Comparison of ENCODE assay signal across 1 cellular context in the genomic region with DNA sequence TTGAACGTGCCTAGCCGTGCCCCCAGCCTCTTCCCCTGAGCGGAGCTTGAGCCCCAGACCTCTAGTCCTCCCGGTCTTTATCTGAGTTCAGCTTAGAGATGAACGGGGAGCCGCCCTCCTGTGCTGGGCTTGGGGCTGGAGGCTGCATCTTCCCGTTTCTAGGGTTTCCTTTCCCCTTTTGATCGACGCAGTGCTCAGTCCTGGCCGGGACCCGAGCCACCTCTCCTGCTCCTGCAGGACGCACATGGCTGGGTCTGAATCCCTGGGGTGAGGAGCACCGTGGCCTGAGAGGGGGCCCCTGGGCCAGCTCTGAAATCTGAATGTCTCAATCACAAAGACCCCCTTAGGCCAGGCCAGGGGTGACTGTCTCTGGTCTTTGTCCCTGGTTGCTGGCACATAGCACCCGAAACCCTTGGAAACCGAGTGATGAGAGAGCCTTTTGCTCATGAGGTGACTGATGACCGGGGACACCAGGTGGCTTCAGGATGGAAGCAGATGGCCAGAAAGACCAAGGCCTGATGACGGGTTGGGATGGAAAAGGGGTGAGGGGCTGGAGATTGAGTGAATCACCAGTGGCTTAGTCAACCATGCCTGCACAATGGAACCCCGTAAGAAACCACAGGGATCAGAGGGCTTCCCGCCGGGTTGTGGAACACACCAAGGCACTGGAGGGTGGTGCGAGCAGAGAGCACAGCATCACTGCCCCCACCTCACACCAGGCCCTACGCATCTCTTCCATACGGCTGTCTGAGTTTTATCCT.
A peak's percentile ranks its signal among the peaks of the same experiment; 100 is the strongest.
TF ChIP-seq lines count a peak whose summit lies in the region.

No MANE protein-coding gene starts in this region.

TF ChIP-seq in HepG2, 621 proteins besides CTCF, POLR2A, EP300 and RAD21 (continued from another document and continues in another):
- no peak for TF ChIP-seq ZNF691 (CRISPR knock-in tag; IDR thresholded peaks at IDR 0.05; ENCODE audit: borderline replicate concordance, low read depth)
- TF ChIP-seq, protein P1, sequence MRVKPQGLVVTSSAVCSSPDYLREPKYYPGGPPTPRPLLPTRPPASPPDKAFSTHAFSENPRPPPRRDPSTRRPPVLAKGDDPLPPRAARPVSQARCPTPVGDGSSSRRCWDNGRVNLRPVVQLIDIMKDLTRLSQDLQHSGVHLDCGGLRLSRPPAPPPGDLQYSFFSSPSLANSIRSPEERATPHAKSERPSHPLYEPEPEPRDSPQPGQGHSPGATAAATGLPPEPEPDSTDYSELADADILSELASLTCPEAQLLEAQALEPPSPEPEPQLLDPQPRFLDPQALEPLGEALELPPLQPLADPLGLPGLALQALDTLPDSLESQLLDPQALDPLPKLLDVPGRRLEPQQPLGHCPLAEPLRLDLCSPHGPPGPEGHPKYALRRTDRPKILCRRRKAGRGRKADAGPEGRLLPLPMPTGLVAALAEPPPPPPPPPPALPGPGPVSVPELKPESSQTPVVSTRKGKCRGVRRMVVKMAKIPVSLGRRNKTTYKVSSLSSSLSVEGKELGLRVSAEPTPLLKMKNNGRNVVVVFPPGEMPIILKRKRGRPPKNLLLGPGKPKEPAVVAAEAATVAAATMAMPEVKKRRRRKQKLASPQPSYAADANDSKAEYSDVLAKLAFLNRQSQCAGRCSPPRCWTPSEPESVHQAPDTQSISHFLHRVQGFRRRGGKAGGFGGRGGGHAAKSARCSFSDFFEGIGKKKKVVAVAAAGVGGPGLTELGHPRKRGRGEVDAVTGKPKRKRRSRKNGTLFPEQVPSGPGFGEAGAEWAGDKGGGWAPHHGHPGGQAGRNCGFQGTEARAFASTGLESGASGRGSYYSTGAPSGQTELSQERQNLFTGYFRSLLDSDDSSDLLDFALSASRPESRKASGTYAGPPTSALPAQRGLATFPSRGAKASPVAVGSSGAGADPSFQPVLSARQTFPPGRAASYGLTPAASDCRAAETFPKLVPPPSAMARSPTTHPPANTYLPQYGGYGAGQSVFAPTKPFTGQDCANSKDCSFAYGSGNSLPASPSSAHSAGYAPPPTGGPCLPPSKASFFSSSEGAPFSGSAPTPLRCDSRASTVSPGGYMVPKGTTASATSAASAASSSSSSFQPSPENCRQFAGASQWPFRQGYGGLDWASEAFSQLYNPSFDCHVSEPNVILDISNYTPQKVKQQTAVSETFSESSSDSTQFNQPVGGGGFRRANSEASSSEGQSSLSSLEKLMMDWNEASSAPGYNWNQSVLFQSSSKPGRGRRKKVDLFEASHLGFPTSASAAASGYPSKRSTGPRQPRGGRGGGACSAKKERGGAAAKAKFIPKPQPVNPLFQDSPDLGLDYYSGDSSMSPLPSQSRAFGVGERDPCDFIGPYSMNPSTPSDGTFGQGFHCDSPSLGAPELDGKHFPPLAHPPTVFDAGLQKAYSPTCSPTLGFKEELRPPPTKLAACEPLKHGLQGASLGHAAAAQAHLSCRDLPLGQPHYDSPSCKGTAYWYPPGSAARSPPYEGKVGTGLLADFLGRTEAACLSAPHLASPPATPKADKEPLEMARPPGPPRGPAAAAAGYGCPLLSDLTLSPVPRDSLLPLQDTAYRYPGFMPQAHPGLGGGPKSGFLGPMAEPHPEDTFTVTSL (CRISPR knock-in tag; IDR thresholded peaks at IDR 0.05; ENCODE audit: borderline replicate concordance), result 0 out of 2 replicates have a peak, but pooled peaks have one; percentile 35
- TF ChIP-seq, protein P2, sequence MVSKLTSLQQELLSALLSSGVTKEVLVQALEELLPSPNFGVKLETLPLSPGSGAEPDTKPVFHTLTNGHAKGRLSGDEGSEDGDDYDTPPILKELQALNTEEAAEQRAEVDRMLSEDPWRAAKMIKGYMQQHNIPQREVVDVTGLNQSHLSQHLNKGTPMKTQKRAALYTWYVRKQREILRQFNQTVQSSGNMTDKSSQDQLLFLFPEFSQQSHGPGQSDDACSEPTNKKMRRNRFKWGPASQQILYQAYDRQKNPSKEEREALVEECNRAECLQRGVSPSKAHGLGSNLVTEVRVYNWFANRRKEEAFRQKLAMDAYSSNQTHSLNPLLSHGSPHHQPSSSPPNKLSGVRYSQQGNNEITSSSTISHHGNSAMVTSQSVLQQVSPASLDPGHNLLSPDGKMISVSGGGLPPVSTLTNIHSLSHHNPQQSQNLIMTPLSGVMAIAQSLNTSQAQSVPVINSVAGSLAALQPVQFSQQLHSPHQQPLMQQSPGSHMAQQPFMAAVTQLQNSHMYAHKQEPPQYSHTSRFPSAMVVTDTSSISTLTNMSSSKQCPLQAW (CRISPR knock-in tag; IDR thresholded peaks at IDR 0.05), result peak; percentile 92
- no peak for TF ChIP-seq ZNF790 (CRISPR knock-in tag; IDR thresholded peaks at IDR 0.05; ENCODE audit: borderline replicate concordance)
- TF ChIP-seq HNRNPK (IDR thresholded peaks at IDR 0.05; ENCODE audit: low read depth, low read length, poor library complexity, severe bottlenecking), result no peak
- peak; percentile 39; the same call in 1 of the 2 replicates for TF ChIP-seq GFI1 (CRISPR knock-in tag; IDR thresholded peaks at IDR 0.05; ENCODE audit: borderline replicate concordance)
- TF ChIP-seq ZNF598 (CRISPR knock-in tag; IDR thresholded peaks at IDR 0.05; ENCODE audit: borderline replicate concordance), result no peak; the same call in 1 of the 2 replicates
- TF ChIP-seq TBL1XR1 (IDR thresholded peaks at IDR 0.05; ENCODE audit: borderline replicate concordance, low read length, partially characterized antibody), result no peak
- no peak for TF ChIP-seq HMG20B (CRISPR knock-in tag; conservative IDR thresholded peaks at IDR 0.05)
- TF ChIP-seq MAFK (conservative IDR thresholded peaks at IDR 0.05 in 1 of 2, IDR thresholded peaks at IDR 0.05 in 1 of 2; ENCODE audit: low read length in 2 of 2), result no peak
- no peak for TF ChIP-seq ZMYM3 (CRISPR knock-in tag; IDR thresholded peaks at IDR 0.05)
- TF ChIP-seq, protein P3, sequence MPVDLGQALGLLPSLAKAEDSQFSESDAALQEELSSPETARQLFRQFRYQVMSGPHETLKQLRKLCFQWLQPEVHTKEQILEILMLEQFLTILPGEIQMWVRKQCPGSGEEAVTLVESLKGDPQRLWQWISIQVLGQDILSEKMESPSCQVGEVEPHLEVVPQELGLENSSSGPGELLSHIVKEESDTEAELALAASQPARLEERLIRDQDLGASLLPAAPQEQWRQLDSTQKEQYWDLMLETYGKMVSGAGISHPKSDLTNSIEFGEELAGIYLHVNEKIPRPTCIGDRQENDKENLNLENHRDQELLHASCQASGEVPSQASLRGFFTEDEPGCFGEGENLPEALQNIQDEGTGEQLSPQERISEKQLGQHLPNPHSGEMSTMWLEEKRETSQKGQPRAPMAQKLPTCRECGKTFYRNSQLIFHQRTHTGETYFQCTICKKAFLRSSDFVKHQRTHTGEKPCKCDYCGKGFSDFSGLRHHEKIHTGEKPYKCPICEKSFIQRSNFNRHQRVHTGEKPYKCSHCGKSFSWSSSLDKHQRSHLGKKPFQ (CRISPR knock-in tag; IDR thresholded peaks at IDR 0.05; ENCODE audit: insufficient replicate concordance), result no peak
- TF ChIP-seq HOMEZ (CRISPR knock-in tag; IDR thresholded peaks at IDR 0.05; ENCODE audit: low read depth), result no peak
- TF ChIP-seq RFXAP (CRISPR knock-in tag; IDR thresholded peaks at IDR 0.05; ENCODE audit: borderline replicate concordance), result no peak
- TF ChIP-seq GABPB1 (CRISPR knock-in tag; IDR thresholded peaks at IDR 0.05), result no peak
- TF ChIP-seq FOXP1 (IDR thresholded peaks at IDR 0.05), result no peak
- TF ChIP-seq FOXP1 (CRISPR knock-in tag; IDR thresholded peaks at IDR 0.05), result no peak
- no peak for TF ChIP-seq DMAP1 (CRISPR knock-in tag; IDR thresholded peaks at IDR 0.05)
- TF ChIP-seq MIXL1 (CRISPR knock-in tag; IDR thresholded peaks at IDR 0.05), result no peak
- 0 out of 2 replicates have a peak, but pooled peaks have one; percentile 10 for TF ChIP-seq ZNF704 (CRISPR knock-in tag; IDR thresholded peaks at IDR 0.05; ENCODE audit: borderline replicate concordance)
- TF ChIP-seq, protein P4, sequence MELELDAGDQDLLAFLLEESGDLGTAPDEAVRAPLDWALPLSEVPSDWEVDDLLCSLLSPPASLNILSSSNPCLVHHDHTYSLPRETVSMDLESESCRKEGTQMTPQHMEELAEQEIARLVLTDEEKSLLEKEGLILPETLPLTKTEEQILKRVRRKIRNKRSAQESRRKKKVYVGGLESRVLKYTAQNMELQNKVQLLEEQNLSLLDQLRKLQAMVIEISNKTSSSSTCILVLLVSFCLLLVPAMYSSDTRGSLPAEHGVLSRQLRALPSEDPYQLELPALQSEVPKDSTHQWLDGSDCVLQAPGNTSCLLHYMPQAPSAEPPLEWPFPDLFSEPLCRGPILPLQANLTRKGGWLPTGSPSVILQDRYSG (CRISPR knock-in tag; IDR thresholded peaks at IDR 0.05), result no peak
- TF ChIP-seq KDM1A (CRISPR knock-in tag; IDR thresholded peaks at IDR 0.05), result no peak
- no peak for TF ChIP-seq ZNF761 (CRISPR knock-in tag; conservative IDR thresholded peaks at IDR 0.05)
- TF ChIP-seq, protein P5, sequence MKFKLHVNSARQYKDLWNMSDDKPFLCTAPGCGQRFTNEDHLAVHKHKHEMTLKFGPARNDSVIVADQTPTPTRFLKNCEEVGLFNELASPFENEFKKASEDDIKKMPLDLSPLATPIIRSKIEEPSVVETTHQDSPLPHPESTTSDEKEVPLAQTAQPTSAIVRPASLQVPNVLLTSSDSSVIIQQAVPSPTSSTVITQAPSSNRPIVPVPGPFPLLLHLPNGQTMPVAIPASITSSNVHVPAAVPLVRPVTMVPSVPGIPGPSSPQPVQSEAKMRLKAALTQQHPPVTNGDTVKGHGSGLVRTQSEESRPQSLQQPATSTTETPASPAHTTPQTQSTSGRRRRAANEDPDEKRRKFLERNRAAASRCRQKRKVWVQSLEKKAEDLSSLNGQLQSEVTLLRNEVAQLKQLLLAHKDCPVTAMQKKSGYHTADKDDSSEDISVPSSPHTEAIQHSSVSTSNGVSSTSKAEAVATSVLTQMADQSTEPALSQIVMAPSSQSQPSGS (CRISPR knock-in tag; IDR thresholded peaks at IDR 0.05), result no peak
- no peak; the same call in 1 of the 2 replicates for TF ChIP-seq SALL1 (CRISPR knock-in tag; IDR thresholded peaks at IDR 0.05)
- TF ChIP-seq ZNF484 (CRISPR knock-in tag; IDR thresholded peaks at IDR 0.05; ENCODE audit: borderline replicate concordance, low read depth), result no peak
- TF ChIP-seq, protein P6, sequence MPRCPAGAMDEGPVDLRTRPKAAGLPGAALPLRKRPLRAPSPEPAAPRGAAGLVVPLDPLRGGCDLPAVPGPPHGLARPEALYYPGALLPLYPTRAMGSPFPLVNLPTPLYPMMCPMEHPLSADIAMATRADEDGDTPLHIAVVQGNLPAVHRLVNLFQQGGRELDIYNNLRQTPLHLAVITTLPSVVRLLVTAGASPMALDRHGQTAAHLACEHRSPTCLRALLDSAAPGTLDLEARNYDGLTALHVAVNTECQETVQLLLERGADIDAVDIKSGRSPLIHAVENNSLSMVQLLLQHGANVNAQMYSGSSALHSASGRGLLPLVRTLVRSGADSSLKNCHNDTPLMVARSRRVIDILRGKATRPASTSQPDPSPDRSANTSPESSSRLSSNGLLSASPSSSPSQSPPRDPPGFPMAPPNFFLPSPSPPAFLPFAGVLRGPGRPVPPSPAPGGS (CRISPR knock-in tag; IDR thresholded peaks at IDR 0.05), result no peak
- no peak for TF ChIP-seq NAIF1 (CRISPR knock-in tag; IDR thresholded peaks at IDR 0.05; ENCODE audit: borderline replicate concordance)
- TF ChIP-seq MXD4 (CRISPR knock-in tag; IDR thresholded peaks at IDR 0.05), result no peak; the same call in 1 of the 2 replicates
- no peak for TF ChIP-seq ZSCAN12 (CRISPR knock-in tag; IDR thresholded peaks at IDR 0.05)
- TF ChIP-seq NCOA2 (CRISPR knock-in tag; IDR thresholded peaks at IDR 0.05), result no peak; the same call in 1 of the 2 replicates
- TF ChIP-seq YY1 (IDR thresholded peaks at IDR 0.05; ENCODE audit: insufficient read depth, insufficient replicate concordance, low read depth, low read length), result no peak
- no peak for TF ChIP-seq ZFP36L2 (CRISPR knock-in tag; IDR thresholded peaks at IDR 0.05)
- TF ChIP-seq PREB (CRISPR knock-in tag; IDR thresholded peaks at IDR 0.05), result no peak
- no peak for TF ChIP-seq PLRG1 (conservative IDR thresholded peaks at IDR 0.05)
- TF ChIP-seq TCF7 (IDR thresholded peaks at IDR 0.05; ENCODE audit: low read depth), result no peak
- TF ChIP-seq NR2C2 (CRISPR knock-in tag; IDR thresholded peaks at IDR 0.05; ENCODE audit: borderline replicate concordance), result no peak
- TF ChIP-seq, protein P7, sequence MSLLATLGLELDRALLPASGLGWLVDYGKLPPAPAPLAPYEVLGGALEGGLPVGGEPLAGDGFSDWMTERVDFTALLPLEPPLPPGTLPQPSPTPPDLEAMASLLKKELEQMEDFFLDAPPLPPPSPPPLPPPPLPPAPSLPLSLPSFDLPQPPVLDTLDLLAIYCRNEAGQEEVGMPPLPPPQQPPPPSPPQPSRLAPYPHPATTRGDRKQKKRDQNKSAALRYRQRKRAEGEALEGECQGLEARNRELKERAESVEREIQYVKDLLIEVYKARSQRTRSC (CRISPR knock-in tag; IDR thresholded peaks at IDR 0.05; ENCODE audit: low read depth), result no peak
- no peak for TF ChIP-seq EZH2 (conservative IDR thresholded peaks at IDR 0.05; ENCODE audit: low read depth, low read length)
- TF ChIP-seq SALL2 (CRISPR knock-in tag; IDR thresholded peaks at IDR 0.05), result no peak
- TF ChIP-seq ZNF777 (CRISPR knock-in tag; IDR thresholded peaks at IDR 0.05), result no peak
